ENCODE assay signal across 8 cellular contexts in genomic region chr15:72117448-72117697, GRCh38. TPM values are rescaled to one million over a fixed set of nuclear protein-coding genes. Genes with fewer than 3 reads are reported as not detected.
A peak's percentile ranks its signal among the peaks of the same experiment; 100 is the strongest.
DNase-seq lines count a peak whose midpoint lies in the region; ATAC-seq and TF ChIP-seq lines count a peak whose summit lies in the region.

No MANE protein-coding gene starts in this region.

- H4K20me1 ChIP-seq in HCT116 (ENCODE audit: insufficient read depth) = no peaks in the 10 kb centered on the region

- TF ChIP-seq RAD21 in HCT116 (IDR thresholded peaks at IDR 0.05; ENCODE audit: low read depth) = no peak

- POLR2A ChIA-PET in GM10248 (lab: Yijun Ruan, JAX) (no interaction called here), HCT116 (lab: Charles Lee) (interaction anchor here (1.4 kb wide), 1 partner anchor 10 kb away, joined by 14 read pairs; no protein-coding TSS in a partner anchor)

- peak overlapping the region; percentile 77 for H3K9ac ChIP-seq in HCT116 (ENCODE audit: low read length)

- CTCF ChIA-PET in GM10248 (lab: Yijun Ruan, JAX) (interaction anchor here (1.0 kb wide), 1 partner anchor 9 kb away, joined by 3 read pairs; no protein-coding TSS in a partner anchor), HCT116 (lab: Charles Lee) (no interaction called here)

- no peak for TF ChIP-seq CTCF in GM10248 (IDR thresholded peaks at IDR 0.05; ENCODE audit: control extremely low read depth, extremely low read depth, low read depth, missing control alignments)
- TF ChIP-seq CTCF in HCT116 (IDR thresholded peaks at IDR 0.05 in 2 of 3, conservative IDR thresholded peaks at IDR 0.05 in 1 of 3; ENCODE audit: borderline replicate concordance in 1 of 3, insufficient read depth in 1 of 3, low read depth in 2 of 3, low read length in 2 of 3) = no peak
- no peak for TF ChIP-seq CTCF in lung (IDR thresholded peaks at IDR 0.05; ENCODE audit: control extremely low read depth, extremely low read depth)

- no peaks in the 10 kb centered on the region for H3K36me3 Mint-ChIP-seq in activated CD4-positive, alpha-beta T cell treated with anti-CD3 and anti-CD28 coated beads, Interleukin-2, amount 10 ng/mL, durations not matched to agents 24 days and 14 days (ENCODE audit: low read depth)

- no peak overlapping the region for H2AFZ ChIP-seq in HCT116 (ENCODE audit: low read depth, low read length, poor library complexity, severe bottlenecking)

- RAD21 ChIA-PET in HCT116 (lab: Charles Lee; ENCODE audit: low non-redundant PET in 1 of 2, low total read pairs in 2 of 2, uncharacterized antibody in 2 of 2, unreplicated experiment in 2 of 2) = interaction anchor here in 1 of 2 experiments (0.6 kb wide), 1 partner anchor 254 kb away, joined by 3 read pairs; no protein-coding TSS in a partner anchor

- intact Hi-C loops in HCT116 (cut with micrococcal nuclease) = no loop called here
- intact Hi-C loops in activated CD4-positive, alpha-beta T cell treated with anti-CD3 and anti-CD28 coated beads, Interleukin-2, amount 10 ng/mL, durations not matched to agents 24 days and 14 days (cut with micrococcal nuclease) = loop anchor here (5.0 to 10.0 kb wide), 4 partner anchors 357 to 1877 kb away; partner anchors contain the start of genes ADPGK, ARIH1, BBS4 and HIGD2B

- no peaks in the 10 kb centered on the region for H3K9me2 ChIP-seq in HCT116 (ENCODE audit: insufficient read depth)

- no peaks in the 10 kb centered on the region for H3K9me3 Mint-ChIP-seq in activated CD4-positive, alpha-beta T cell treated with anti-CD3 and anti-CD28 coated beads, Interleukin-2, amount 10 ng/mL, durations not matched to agents 24 days and 14 days

- H3K4me1 ChIP-seq in HCT116 (ENCODE audit: control insufficient read depth in 1 of 2, insufficient read depth in 2 of 2, low read length in 2 of 2) = peaks cover 4 to 17% of the 10 kb centered on the region in 2 experiments; a peak in 3 of 4 replicates
- H3K4me1 ChIP-seq in lung (ENCODE audit: control insufficient read depth in 2 of 2, insufficient read depth in 2 of 2, low read length in 2 of 2) = peaks cover 0 to 18% of the 10 kb centered on the region in 2 donors

- ATAC-seq in HCT116 (peak; percentile 80), lung (ENCODE audit: insufficient read depth, low FRiP score) (peak; percentile 82)

- H3K79me2 ChIP-seq in HCT116 (ENCODE audit: insufficient read depth, low read length) = peaks cover 33% of the 10 kb centered on the region

- DNase-seq in GM10248 (ENCODE audit: extremely low spot score) (peak; percentile 78), HCT116 (ENCODE audit: low read depth, low spot score) (peak; percentile 40), M059J (ENCODE audit: low read depth) (peak; percentile 79), dedifferentiated amniotic fluid mesenchymal stem cell (ENCODE audit: extremely low spot score) (peak; percentile 71), lung (ENCODE audit: low spot score) (peak; percentile 85), DMS153 treated with DMSO at 0.1 percent for 48 hours (lab: John Stamatoyannopoulos, UW; ENCODE audit: unreplicated experiment) (no peak)
- peak; percentile 92 for DNase-seq in activated CD4-positive, alpha-beta T cell treated with anti-CD3 and anti-CD28 coated beads, Interleukin-2, amount 10 ng/mL, durations not matched to agents 24 days and 14 days
- peak; percentile 35 to 39 for DNase-seq in stimulated activated CD8-positive, alpha-beta memory T cell treated with anti-CD3 and anti-CD28 coated beads, Interleukin-2, amount 100 ng/mL, for 1 hour (ENCODE audit: low read depth in 2 of 2)

- H3K4me3 Mint-ChIP-seq in activated CD4-positive, alpha-beta T cell treated with anti-CD3 and anti-CD28 coated beads, Interleukin-2, amount 10 ng/mL, durations not matched to agents 24 days and 14 days = peak overlapping the region; percentile 95

- no peaks in the 10 kb centered on the region for H3K36me3 ChIP-seq in HCT116 (ENCODE audit: control insufficient read depth in 1 of 2, insufficient read depth in 2 of 2, low read length in 2 of 2)
- H3K36me3 ChIP-seq in lung (ENCODE audit: control insufficient read depth in 2 of 2, insufficient read depth in 2 of 2, low read length in 2 of 2) = no peaks in the 10 kb centered on the region

- peaks cover 17% of the 10 kb centered on the region for H3K27me3 Mint-ChIP-seq in activated CD4-positive, alpha-beta T cell treated with anti-CD3 and anti-CD28 coated beads, Interleukin-2, amount 10 ng/mL, durations not matched to agents 24 days and 14 days

- peak overlapping the region; percentile 86 for H3K27ac Mint-ChIP-seq in activated CD4-positive, alpha-beta T cell treated with anti-CD3 and anti-CD28 coated beads, Interleukin-2, amount 10 ng/mL, durations not matched to agents 24 days and 14 days

- peak overlapping the region; percentile 83 for H3K27ac ChIP-seq in HCT116 (ENCODE audit: low read depth, low read length)
- H3K27ac ChIP-seq in lung (ENCODE audit: low read depth in 1 of 2, low read length in 1 of 2) = peak overlapping the region; percentile 93 to 96

- peak overlapping the region; percentile 92 for H3K4me2 ChIP-seq in HCT116 (ENCODE audit: low read length)

- H3K4me3 ChIP-seq in HCT116 (replicated peaks in 1 of 2; ENCODE audit: low read depth in 1 of 2, low read length in 2 of 2) = peak overlapping the region; percentile 80 to 81
- peak overlapping the region; percentile 72 for H3K4me3 ChIP-seq in lung

- H3K27me3 ChIP-seq in HCT116 (ENCODE audit: insufficient read depth, low read length) (no peaks in the 10 kb centered on the region), lung (ENCODE audit: control insufficient read depth, insufficient read depth) (no peaks in the 10 kb centered on the region)

- TF ChIP-seq POLR2A in HCT116 (IDR thresholded peaks at IDR 0.05; ENCODE audit: borderline replicate concordance, extremely low read depth, insufficient read depth, insufficient read length) = no peak

- WGBS in lung, 2 donors = 0% methylated on average over 27 of the region's 27 CpGs

- H3K9me3 ChIP-seq in HCT116 (ENCODE audit: control insufficient read depth in 1 of 2, insufficient read depth in 1 of 2, low read depth in 1 of 2, low read length in 2 of 2) (no peaks in the 10 kb centered on the region), lung (ENCODE audit: control insufficient read depth in 2 of 2, insufficient read depth in 1 of 2, low read length in 1 of 2) (no peaks in the 10 kb centered on the region)

- H3K4me1 Mint-ChIP-seq in activated CD4-positive, alpha-beta T cell treated with anti-CD3 and anti-CD28 coated beads, Interleukin-2, amount 10 ng/mL, durations not matched to agents 24 days and 14 days = peaks cover 26% of the 10 kb centered on the region

- no TSS peak for BruUV-seq in HCT116 (replicated peaks; lab: Mats Ljungman, UMichigan)

TF ChIP-seq in HCT116, 20 proteins besides CTCF, POLR2A, EP300 and RAD21:
- no peak for TF ChIP-seq ZNF274 (IDR thresholded peaks at IDR 0.05; ENCODE audit: low read depth, low read length)
- TF ChIP-seq ZBTB33 (IDR thresholded peaks at IDR 0.05; ENCODE audit: extremely low read depth, insufficient replicate concordance, low read length) = no peak
- TF ChIP-seq ATF3 (IDR thresholded peaks at IDR 0.05) = no peak
- no peak for TF ChIP-seq MAX (IDR thresholded peaks at IDR 0.05)
- no peak for TF ChIP-seq SP1 (IDR thresholded peaks at IDR 0.05; ENCODE audit: low read depth)
- TF ChIP-seq POLR2AphosphoS5 (IDR thresholded peaks at IDR 0.05; ENCODE audit: low read depth, low read length) = no peak
- no peak for TF ChIP-seq ZFX (IDR thresholded peaks at IDR 0.05)
- TF ChIP-seq FOSL1 (IDR thresholded peaks at IDR 0.05; ENCODE audit: low read depth) = no peak
- TF ChIP-seq EGR1 (IDR thresholded peaks at IDR 0.05; ENCODE audit: low read depth) = no peak
- no peak for TF ChIP-seq CEBPB (IDR thresholded peaks at IDR 0.05; ENCODE audit: low read depth)
- no peak for TF ChIP-seq CBX3 (IDR thresholded peaks at IDR 0.05; ENCODE audit: low read depth)
- no peak for TF ChIP-seq JUND (IDR thresholded peaks at IDR 0.05)
- TF ChIP-seq YY1 (IDR thresholded peaks at IDR 0.05; ENCODE audit: extremely low read depth, insufficient replicate concordance, low read depth, low read length) = no peak

RNA-seq across cellular contexts. Expression of gene MYO9A, which starts 0.6 kb away (rescaled TPM):
- 23.0 TPM for total RNA-seq in HCT116 (2021; ENCODE audit: unreplicated experiment)
- polyA plus RNA-seq in HCT116 (2012) = 6.4 and 7.0 TPM in 2 replicates
- 13.1 and 15.0 TPM in 2 replicates for total RNA-seq in M059J (2014; rRNA removed; shearing (Covaris generic))
- 19.4 and 21.3 TPM in 2 replicates for total RNA-seq in activated CD4-positive, alpha-beta T cell treated with anti-CD3 and anti-CD28 coated beads, Interleukin-2, amount 10 ng/mL, durations not matched to agents 24 days and 14 days
- 100 to 1,000 TPM in 1 of 2 donors, 10 to 100 TPM in 1; 61.3 to 173 TPM for total RNA-seq in lung
- 1 to 10 TPM; 4.5 to 7.5 TPM for polyA plus RNA-seq in lung

RNA-seq across cellular contexts. Expression of gene SENP8, which starts 0.8 kb away (rescaled TPM):
- total RNA-seq in HCT116 (2021; ENCODE audit: unreplicated experiment) = 3.8 TPM
- 1.7 and 2.9 TPM in 2 replicates for polyA plus RNA-seq in HCT116 (2012)
- total RNA-seq in M059J (2014; rRNA removed; shearing (Covaris generic)) = 2.2 and 2.5 TPM in 2 replicates
- 1.5 and 1.7 TPM in 2 replicates for total RNA-seq in activated CD4-positive, alpha-beta T cell treated with anti-CD3 and anti-CD28 coated beads, Interleukin-2, amount 10 ng/mL, durations not matched to agents 24 days and 14 days
- total RNA-seq in lung = 1 to 10 TPM; 3.5 TPM
- 1 to 10 TPM; 1.5 to 1.7 TPM for polyA plus RNA-seq in lung
